In the genomic region with DNA sequence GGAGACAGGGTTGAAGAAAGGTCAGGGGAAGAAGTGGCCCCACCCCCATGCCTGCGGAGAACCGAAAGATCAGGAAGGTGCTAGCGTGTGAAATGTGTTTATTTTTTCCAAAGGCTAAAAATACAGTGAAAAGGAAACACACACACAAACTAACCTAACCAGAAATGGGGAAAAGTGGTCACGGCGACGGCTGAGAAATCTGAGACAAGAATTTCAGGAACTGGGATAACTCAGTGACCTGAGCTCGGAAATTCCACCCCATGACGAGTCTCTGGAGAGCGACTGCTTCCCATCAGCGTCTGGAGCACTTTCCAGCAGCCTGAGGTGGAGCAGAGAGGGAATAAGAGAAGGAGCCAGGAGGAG, we compare ENCODE assay signal across 9 cellular contexts. TPM values are rescaled to one million over a fixed set of nuclear protein-coding genes. Genes with fewer than 3 reads are reported as not detected.
DNase-seq lines count a peak whose midpoint lies in the region; FAIRE-seq and TF ChIP-seq lines count a peak whose summit lies in the region.
"Had no signal": no experiment of that assay in that cellular context is flagged by ENCODE, and none has a peak within 500 bp of the region (broad histone marks: within the 10 kb centered on the region; RNA-seq: fewer than 3 reads in every experiment).

No MANE protein-coding gene starts in this region.

- no peaks in the 10 kb centered on the region for H3K9me3 ChIP-seq in HUES6 (ENCODE audit: control insufficient read depth, insufficient read depth, low read depth, low read length)
- H3K9me3 ChIP-seq in kidney (ENCODE audit: control insufficient read depth in 1 of 2, low read length in 2 of 2) = no peaks in the 10 kb centered on the region
- H3K9me3 ChIP-seq in subcutaneous abdominal adipose tissue (ENCODE audit: control insufficient read depth in 5 of 5, low read length in 5 of 5) = no peaks in the 10 kb centered on the region
- H3K9me3 ChIP-seq in mammary epithelial cell (replicated peaks; ENCODE audit: insufficient read depth, low read length) = no peaks in the 10 kb centered on the region

- TF ChIP-seq CTCF in kidney (IDR thresholded peaks at IDR 0.05; ENCODE audit: borderline replicate concordance, extremely low read depth, insufficient read depth) (no peak), mammary epithelial cell (conservative IDR thresholded peaks at IDR 0.05 in 1 of 2, IDR thresholded peaks at IDR 0.05 in 1 of 2; ENCODE audit: extremely low read depth in 1 of 2, insufficient read depth in 1 of 2, low read depth in 1 of 2, low read length in 2 of 2) (no peak)

- FAIRE-seq in kidney (lab: Jason Lieb, UNC) (no peak), RCC 7860 (lab: Jason Lieb, UNC) (no peak)
- FAIRE-seq: GM12878 had no signal

- in situ Hi-C loops in mammary epithelial cell (cut with MboI; ENCODE audit: low sequenced_read_pairs in 2 of 2) = no loop called here

- H3K27ac ChIP-seq in HUES6 (ENCODE audit: low read depth, low read length) (no peak overlapping the region), kidney (ENCODE audit: low read depth in 2 of 2, low read length in 2 of 2) (peak overlapping the region; percentile 43 to 78), subcutaneous abdominal adipose tissue (ENCODE audit: low read depth, low read length) (peak overlapping the region; percentile 53), mammary epithelial cell (ENCODE audit: insufficient read depth, low read depth, low read length) (no peak overlapping the region)

- no peak overlapping the region for H3K9ac ChIP-seq in HUES6 (ENCODE audit: low read length)
- peak overlapping the region in 1 of 2 donors; percentile 61 for H3K9ac ChIP-seq in kidney (ENCODE audit: low read length in 2 of 2)
- H3K9ac ChIP-seq in subcutaneous abdominal adipose tissue (ENCODE audit: low read length in 5 of 5) = peak overlapping the region in 2 of 5 donors; percentile 40 to 54
- H3K9ac ChIP-seq in mammary epithelial cell (ENCODE audit: insufficient read depth, low read length) = no peak overlapping the region

- no TSS peak for BruUV-seq in mammary epithelial cell (replicated peaks; lab: Mats Ljungman, UMichigan)

- dilution Hi-C loops in mammary epithelial cell (cut with HindIII; ENCODE audit: low sequenced_read_pairs) = loop anchor here (5.0 kb wide), 1 partner anchor 40 kb away; no protein-coding TSS in a partner anchor

- DNase-seq in ecto neural progenitor cell (ENCODE audit: low spot score) (peak; percentile 65), kidney (peak; percentile 57), RCC 7860 (ENCODE audit: low spot score) (no peak), mammary epithelial cell (no peak), OCI-M1 (lab: John Stamatoyannopoulos, UW) (no peak), NCI-H82 (lab: John Stamatoyannopoulos, UW) (no peak)

- H3K4me2 ChIP-seq in mammary epithelial cell (ENCODE audit: insufficient read depth, low read depth, low read length) = no peak overlapping the region

- CTCF ChIA-PET in mammary epithelial cell (lab: Charles Lee; ENCODE audit: low non-redundant PET) = no interaction called here

- no peaks in the 10 kb centered on the region for H3K79me2 ChIP-seq in mammary epithelial cell (ENCODE audit: insufficient read depth, low read length)

- no peak overlapping the region for H2AFZ ChIP-seq in mammary epithelial cell (ENCODE audit: low read depth, low read length)

- WGBS in mammary epithelial cell (ENCODE audit: low coverage, missing lambda C conversion rate) = 46% methylated on average over 9 of the region's 10 CpGs

- H4K20me1 ChIP-seq in mammary epithelial cell (ENCODE audit: insufficient read depth, low read length) = no peaks in the 10 kb centered on the region

- H3K4me1 ChIP-seq in HUES6 (ENCODE audit: control insufficient read depth, insufficient read depth, low read length) (peaks cover 30% of the 10 kb centered on the region), kidney (ENCODE audit: control insufficient read depth in 1 of 2, insufficient read depth in 1 of 2, low read depth in 1 of 2, low read length in 2 of 2) (no peaks in the 10 kb centered on the region), subcutaneous abdominal adipose tissue (ENCODE audit: control insufficient read depth in 5 of 5, insufficient read depth in 5 of 5, low read length in 5 of 5) (peaks cover 5 to 25% (median 10%) of the 10 kb centered on the region in 5 donors), mammary epithelial cell (ENCODE audit: insufficient read depth, low read length) (no peaks in the 10 kb centered on the region)

- H3K36me3 ChIP-seq in HUES6 (ENCODE audit: control insufficient read depth, insufficient read depth, low read length) (no peaks in the 10 kb centered on the region), kidney (ENCODE audit: control insufficient read depth in 1 of 2, insufficient read depth in 2 of 2, low read length in 2 of 2) (no peaks in the 10 kb centered on the region), subcutaneous abdominal adipose tissue (ENCODE audit: control insufficient read depth in 5 of 5, insufficient read depth in 5 of 5, low read length in 5 of 5) (no peaks in the 10 kb centered on the region), mammary epithelial cell (ENCODE audit: insufficient read depth, low read length) (no peaks in the 10 kb centered on the region)

- H3K4me3 ChIP-seq in HUES6 (ENCODE audit: low read depth, low read length) (peak overlapping the region; percentile 54), kidney (ENCODE audit: low read length in 2 of 2) (peak overlapping the region in 1 of 2 donors; percentile 44), subcutaneous abdominal adipose tissue (ENCODE audit: low read depth in 1 of 5, low read length in 5 of 5) (peak overlapping the region in 3 of 5 donors; percentile 18 to 44 (median 35)), mammary epithelial cell (replicated peaks in 1 of 3; ENCODE audit: insufficient read depth in 1 of 3, low read depth in 2 of 3, low read length in 3 of 3) (no peak overlapping the region)
- H3K4me3 ChIP-seq: GM12878 had no signal

- intact Hi-C loops in kidney (cut with DNase I) (no loop called here), mammary epithelial cell (cut with micrococcal nuclease) (no loop called here)

- H3K27me3 ChIP-seq in HUES6 (ENCODE audit: control insufficient read depth, insufficient read depth, low read length) (0 out of 2 replicates have a peak, but pooled peaks cover 3% of the 10 kb centered on the region), subcutaneous abdominal adipose tissue (ENCODE audit: control insufficient read depth in 5 of 5, insufficient read depth in 4 of 5, low read length in 5 of 5) (peaks cover 0 to 15% (median 4%) of the 10 kb centered on the region in 5 donors), mammary epithelial cell (ENCODE audit: insufficient read depth, low read length) (no peaks in the 10 kb centered on the region)

RNA-seq across cellular contexts. Expression of a gene that starts 16.6 kb away (rescaled TPM):
- total RNA-seq in kidney (1.0 TPM), mammary epithelial cell (under 1 TPM; 0.17 to 0.68 TPM)
- polyA plus RNA-seq in kidney (ENCODE audit: insufficient read depth, low read depth, low replicate concordance) (2.2 TPM), mammary epithelial cell (0.37 TPM)
- not detected for polyA minus RNA-seq in mammary epithelial cell

RNA-seq across cellular contexts. Expression of a gene that starts 30.3 kb away (rescaled TPM):
- total RNA-seq in kidney (65.5 TPM), mammary epithelial cell (10 to 100 TPM; 28.2 to 71.9 TPM)
- polyA plus RNA-seq in kidney (ENCODE audit: insufficient read depth, low read depth, low replicate concordance) (31.9 TPM), mammary epithelial cell (53.4 TPM)
- polyA minus RNA-seq in mammary epithelial cell = 137 TPM

RNA-seq across cellular contexts. Expression of a gene that starts 43.0 kb away (rescaled TPM):
- total RNA-seq in kidney (35.3 TPM), mammary epithelial cell (10 to 100 TPM in 1 of 2 donors, 1 to 10 TPM in 1; 5.2 to 11.4 TPM)
- polyA plus RNA-seq in kidney (ENCODE audit: insufficient read depth, low read depth, low replicate concordance) (20.1 TPM), mammary epithelial cell (19.6 TPM)
- polyA minus RNA-seq in mammary epithelial cell = 51.6 TPM

Comparison
In these comparisons a context has a peak if more than half of its experiments do, and no peak if none do; other contexts are left out.
1. H3K27ac ChIP-seq: peak in kidney (2 of 2) and subcutaneous abdominal adipose tissue (single experiment); none in HUES6 (single experiment) and mammary epithelial cell (single experiment).
2. H3K4me3 ChIP-seq: peak in HUES6 (single experiment) and subcutaneous abdominal adipose tissue (3 of 5); none in mammary epithelial cell (0 of 3).
3. DNase-seq: peak in ecto neural progenitor cell (single experiment) and kidney (single experiment); none in RCC 7860 (single experiment), mammary epithelial cell (single experiment), OCI-M1 (single experiment) and NCI-H82 (single experiment).